Comparison of ENCODE assay signal across 32 cellular contexts in genomic region chr16:72295914-72296313, GRCh38.
"Had no signal": no experiment of that assay in that cellular context is flagged by ENCODE, and none has a peak within 500 bp of the region (broad histone marks: within the 10 kb centered on the region; RNA-seq: fewer than 3 reads in every experiment).

No MANE protein-coding gene starts in this region.

- H3K27ac ChIP-seq: brain microvascular endothelial cell, cardiac muscle cell, colonic mucosa, WERI-Rb-1 had no signal

- H3K4me3 Mint-ChIP-seq: activated B cell treated with CpG ODN at 0.5 μM for 24 hours; activated CD8-positive, alpha-beta T cell treated with anti-CD3 and anti-CD28 coated beads for 36 hours; activated naive CD8-positive, alpha-beta T cell; activated T-cell treated with anti-CD3 and anti-CD28 coated beads, Interleukin-2, amount 50 U/mL, for 4 hours; activated T-helper 17 cell treated with anti-CD3 and anti-CD28 coated beads, Interleukin-2, amount 50 U/mL, for 72 hours; endodermal cell; T-helper 17 cell; T-helper 2 cell treated with Interferon-gamma antibody and Interleukin-4, amounts not matched to agents 5 μg/mL and 100 μg/mL, for 36 hours had no signal

- ATAC-seq: activated CD4-positive, CD25-positive, alpha-beta regulatory T cell treated with anti-CD3 and anti-CD28 coated beads, Interleukin-2, amount 50 U/mL, for 24 hours; activated CD8-positive, alpha-beta T cell treated with anti-CD3 and anti-CD28 coated beads for 36 hours; activated T-cell treated with anti-CD3 and anti-CD28 coated beads, Interleukin-2, amount 50 U/mL, for 4 hours; activated T-helper 17 cell treated with anti-CD3 and anti-CD28 coated beads, Interleukin-2, amount 50 U/mL, for 72 hours; esophagus mucosa; T-helper 17 cell had no signal

- H3K4me1 ChIP-seq: colonic mucosa had no signal

- H3K9me3 Mint-ChIP-seq: activated B cell treated with CpG ODN at 0.5 μM for 24 hours; activated CD8-positive, alpha-beta T cell treated with anti-CD3 and anti-CD28 coated beads for 36 hours; activated T-cell treated with anti-CD3 and anti-CD28 coated beads, Interleukin-2, amount 50 U/mL, for 4 hours; activated T-helper 17 cell treated with anti-CD3 and anti-CD28 coated beads, Interleukin-2, amount 50 U/mL, for 72 hours; endodermal cell; T-helper 2 cell treated with Interferon-gamma antibody and Interleukin-4, amounts not matched to agents 5 μg/mL and 100 μg/mL, for 36 hours had no signal

- H3K27me3 Mint-ChIP-seq: activated B cell treated with CpG ODN at 0.5 μM for 24 hours; activated CD8-positive, alpha-beta T cell treated with anti-CD3 and anti-CD28 coated beads for 36 hours; activated naive CD8-positive, alpha-beta T cell; activated T-helper 17 cell treated with anti-CD3 and anti-CD28 coated beads, Interleukin-2, amount 50 U/mL, for 72 hours; T-helper 17 cell had no signal

- H3K9me3 ChIP-seq: colonic mucosa had no signal

- H3K27ac Mint-ChIP-seq: activated B cell treated with CpG ODN at 0.5 μM for 24 hours; activated CD8-positive, alpha-beta T cell treated with anti-CD3 and anti-CD28 coated beads for 36 hours; activated naive CD8-positive, alpha-beta T cell; activated T-helper 17 cell treated with anti-CD3 and anti-CD28 coated beads, Interleukin-2, amount 50 U/mL, for 72 hours; endodermal cell; T-helper 17 cell; T-helper 2 cell treated with Interferon-gamma antibody and Interleukin-4, amounts not matched to agents 5 μg/mL and 100 μg/mL, for 36 hours had no signal

- H3K27me3 ChIP-seq: brain microvascular endothelial cell, cardiac muscle cell, colonic mucosa had no signal

- H3K36me3 ChIP-seq: brain microvascular endothelial cell, cardiac muscle cell, colonic mucosa, WERI-Rb-1 had no signal

- DNase-seq: activated B cell treated with CpG ODN at 0.5 μM for 24 hours; activated CD4-positive, alpha-beta T cell treated with anti-CD3 and anti-CD28 coated beads for 48 hours; activated CD4-positive, alpha-beta T cell treated with anti-CD3 and anti-CD28 coated beads, Interleukin-2, amount 50 U/mL, for 1 hour; activated CD4-positive, alpha-beta T cell treated with anti-CD3 and anti-CD28 coated beads, Interleukin-2, amount 50 U/mL, for 48 hours; activated CD8-positive, alpha-beta memory T cell treated with anti-CD3 and anti-CD28 coated beads for 24 hours; activated CD8-positive, alpha-beta T cell treated with anti-CD3 and anti-CD28 coated beads for 36 hours; activated effector memory CD4-positive, alpha-beta T cell treated with Interleukin-2 at 50 U/mL for 16 hours; activated gamma-delta T cell treated with Interleukin-2 at 50 U/mL for 16 hours; activated naive CD4-positive, alpha-beta T cell treated with anti-CD3 and anti-CD28 coated beads, Interleukin-2, amount 50 U/mL, for 16 hours; activated naive CD4-positive, alpha-beta T cell treated with Interleukin-2 at 50 U/mL for 16 hours; activated T-cell treated with anti-CD3 and anti-CD28 coated beads, Interleukin-2, amount 50 U/mL, for 4 hours; amniotic stem cell; anterior cingulate cortex; brain microvascular endothelial cell; central memory CD4-positive, alpha-beta T cell; cerebellar nuclear complex; colonic mucosa; effector CD8-positive, alpha-beta T cell; endodermal cell; foreskin fibroblast; head of caudate nucleus; T-helper 17 cell; T1000; WERI-Rb-1 had no signal

- H3K36me3 Mint-ChIP-seq: activated naive CD8-positive, alpha-beta T cell had no signal

- FAIRE-seq: astrocyte, frontal cortex had no signal

- H3K4me3 ChIP-seq: cardiac muscle cell, colonic mucosa had no signal

- H3K4me1 Mint-ChIP-seq: activated B cell treated with CpG ODN at 0.5 μM for 24 hours; activated T-helper 17 cell treated with anti-CD3 and anti-CD28 coated beads, Interleukin-2, amount 50 U/mL, for 72 hours; T-helper 17 cell had no signal
